ENCODE assay signal across 8 cellular contexts in genomic region chr1:155976913-155977606, GRCh38. TPM values are rescaled to one million over a fixed set of nuclear protein-coding genes. Genes with fewer than 3 reads are reported as not detected.
DNase-seq lines count a peak whose midpoint lies in the region; ATAC-seq and TF ChIP-seq lines count a peak whose summit lies in the region.

No MANE protein-coding gene starts in this region.

- H3K4me1 Mint-ChIP-seq in osteocyte (ENCODE audit: unreplicated experiment) = peaks cover 84% of the 10 kb centered on the region

- peak overlapping the region; percentile 94 for H3K4me3 ChIP-seq in SU-DHL-6 (ENCODE audit: insufficient read depth, low read length, poor library complexity, severe bottlenecking)

- ATAC-seq in GM19452 (IDR thresholded peaks at IDR 0.05; ENCODE audit: unreplicated experiment) (no peak), HG02970 (IDR thresholded peaks at IDR 0.05; ENCODE audit: low FRiP score, unreplicated experiment) (no peak)

- H3K27ac Mint-ChIP-seq in osteocyte (ENCODE audit: unreplicated experiment) = peak overlapping the region; percentile 98

- peaks cover 9% of the 10 kb centered on the region for H3K36me3 Mint-ChIP-seq in osteocyte (ENCODE audit: unreplicated experiment)

- peak overlapping the region; percentile 88 for H3K4me3 Mint-ChIP-seq in osteocyte (ENCODE audit: unreplicated experiment)

- H3K36me3 ChIP-seq in SU-DHL-6 (ENCODE audit: low read length) = no peaks in the 10 kb centered on the region

- no peaks in the 10 kb centered on the region for H3K9me3 ChIP-seq in SU-DHL-6 (ENCODE audit: insufficient read depth, low read length)

- peak overlapping the region; percentile 90 for H3K9ac ChIP-seq in SU-DHL-6 (ENCODE audit: low read length)

- DNase-seq in NCI-H1417 (lab: John Stamatoyannopoulos, UW) (peak in 2 of 3 experiments; percentile 57 to 66), NCI-H1417 treated with DMSO at 0.1 percent for 48 hours (lab: John Stamatoyannopoulos, UW) (no peak), epithelial cell of prostate (ENCODE audit: low read depth, low spot score) (no peak), osteocyte (ENCODE audit: extremely low spot score, unreplicated experiment) (no peak), SIG-M5 (lab: John Stamatoyannopoulos, UW) (no peak)

- H3K79me2 ChIP-seq in SU-DHL-6 (ENCODE audit: insufficient read depth, low read length) = peaks cover 70% of the 10 kb centered on the region

- no peaks in the 10 kb centered on the region for H3K9me3 Mint-ChIP-seq in osteocyte (ENCODE audit: unreplicated experiment)

- H3K27me3 Mint-ChIP-seq in osteocyte (ENCODE audit: unreplicated experiment) = no peaks in the 10 kb centered on the region

- H2AFZ ChIP-seq in SU-DHL-6 (ENCODE audit: low read depth, low read length, severe bottlenecking) = no peak overlapping the region

- no peaks in the 10 kb centered on the region for H3K27me3 ChIP-seq in SU-DHL-6 (ENCODE audit: low read length)

- H4K20me1 ChIP-seq in SU-DHL-6 (ENCODE audit: low read depth, low read length) = no peaks in the 10 kb centered on the region; the same call in 1 of the 2 replicates

- H3K9me2 ChIP-seq in SU-DHL-6 (replicated peaks; ENCODE audit: insufficient read depth, low read length) = no peaks in the 10 kb centered on the region

- no peak for TF ChIP-seq CTCF in SU-DHL-6 (IDR thresholded peaks at IDR 0.05; ENCODE audit: insufficient read depth, low read length, poor library complexity, severe bottlenecking)
- TF ChIP-seq CTCF in osteocyte (IDR thresholded peaks at IDR 0.05) = no peak

- H3K27ac ChIP-seq in SU-DHL-6 (ENCODE audit: low read depth, low read length) = peak overlapping the region; percentile 97
- peak overlapping the region; percentile 97 for H3K27ac ChIP-seq in epithelial cell of prostate

- peaks cover 30% of the 10 kb centered on the region for H3F3A ChIP-seq in SU-DHL-6 (ENCODE audit: insufficient read depth)

- peak overlapping the region; percentile 95 for H3K4me2 ChIP-seq in SU-DHL-6 (ENCODE audit: low read depth, low read length, poor library complexity, severe bottlenecking)

RNA-seq across cellular contexts. Expression of gene ARHGEF2, which starts 1.3 kb away (rescaled TPM):
- total RNA-seq in osteocyte = 199 and 201 TPM in 2 replicates

RNA-seq across cellular contexts. Expression of gene RXFP4, which starts 35.6 kb away (rescaled TPM):
- total RNA-seq in osteocyte = not detected in 2 replicates

RNA-seq across cellular contexts. Expression of gene KHDC4, which starts 42.8 kb away (rescaled TPM):
- total RNA-seq in osteocyte = 48.8 and 53.7 TPM in 2 replicates

RNA-seq across cellular contexts. Expression of gene SSR2, which starts 43.7 kb away (rescaled TPM):
- total RNA-seq in osteocyte = 283 and 284 TPM in 2 replicates

Comparison
In these comparisons a context has a peak if more than half of its experiments do, and no peak if none do; other contexts are left out.
1. DNase-seq: peak in NCI-H1417 (2 of 3); none in NCI-H1417 treated with DMSO at 0.1 percent for 48 hours (single experiment), epithelial cell of prostate (single experiment), osteocyte (single experiment) and SIG-M5 (single experiment).